23 cellular contexts compared by ENCODE assay signal in the genomic region with DNA sequence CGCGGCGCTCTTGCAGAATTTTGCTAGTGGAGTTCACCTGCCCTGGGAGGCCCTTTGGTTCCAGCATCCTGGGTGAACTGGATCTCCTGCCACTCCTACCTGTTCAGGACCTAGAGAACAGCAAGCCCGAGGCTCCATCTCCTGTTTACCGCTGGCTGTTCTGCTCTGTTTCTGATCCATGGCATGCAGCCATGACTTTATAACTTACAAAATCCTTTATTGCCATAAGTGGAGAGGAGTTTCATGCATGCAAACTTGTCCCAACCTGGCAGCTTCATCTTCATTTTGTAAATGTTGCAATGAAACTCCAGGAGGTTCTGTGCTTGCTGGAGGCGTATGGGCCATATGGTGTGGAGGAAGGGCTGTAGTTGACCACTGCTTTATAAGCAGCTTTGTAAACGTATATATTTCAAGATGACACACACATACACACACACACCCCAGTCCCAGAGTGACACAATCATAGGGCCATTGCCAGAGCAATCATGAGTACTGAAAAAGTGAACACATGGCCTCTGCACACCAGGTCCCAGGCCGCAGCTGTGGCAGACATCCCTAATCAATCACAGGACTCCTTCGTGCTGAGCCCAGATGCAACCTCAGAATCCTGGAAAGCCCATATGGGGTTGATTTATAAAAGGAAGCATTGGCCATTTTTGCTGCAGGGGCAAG.
DNase-seq lines count a peak whose midpoint lies in the region; ATAC-seq and TF ChIP-seq lines count a peak whose summit lies in the region.
"Had no signal": no experiment of that assay in that cellular context is flagged by ENCODE, and none has a peak within 500 bp of the region (broad histone marks: within the 10 kb centered on the region; RNA-seq: fewer than 3 reads in every experiment).

No MANE protein-coding gene starts in this region.

- peak overlapping the region; percentile 81; the same call in 1 of the 2 replicates for H2AFZ ChIP-seq in GM23338
- no peak overlapping the region for H2AFZ ChIP-seq in osteoblast (ENCODE audit: low read length)
- H2AFZ ChIP-seq in neuronal stem cell (ENCODE audit: low read length), result no peak overlapping the region

- no peaks in the 10 kb centered on the region for H3K36me3 Mint-ChIP-seq in GM23338 (ENCODE audit: low read depth)
- H3K36me3 Mint-ChIP-seq in activated CD4-positive, alpha-beta T cell treated with anti-CD3 and anti-CD28 coated beads for 36 hours (ENCODE audit: low read depth), result no peaks in the 10 kb centered on the region
- H3K36me3 Mint-ChIP-seq: activated CD4-positive, alpha-beta memory T cell treated with anti-CD3 and anti-CD28 coated beads for 36 hours had no signal

- H3K9me2 ChIP-seq in GM23338 (ENCODE audit: insufficient read depth), result no peaks in the 10 kb centered on the region

- H3K79me2 ChIP-seq in GM23338 (replicated peaks; ENCODE audit: insufficient read depth) (no peaks in the 10 kb centered on the region), osteoblast (ENCODE audit: insufficient read depth, low read length) (no peaks in the 10 kb centered on the region)

- CTCF ChIA-PET in activated CD4-positive, alpha-beta T cell treated with anti-CD3 and anti-CD28 coated beads for 36 hours (lab: Charles Lee), result interaction anchor here (0.6 kb wide), 1 partner anchor 53 kb away, joined by 3 read pairs; no protein-coding TSS in a partner anchor

- no peak overlapping the region for H2BK120ac ChIP-seq in neuronal stem cell (ENCODE audit: low read depth, low read length)

- H3K4me2 ChIP-seq in GM23338 (no peak overlapping the region), osteoblast (ENCODE audit: insufficient read depth, low read length) (no peak overlapping the region), neuronal stem cell (ENCODE audit: insufficient read depth, low read length, poor library complexity, severe bottlenecking) (no peak overlapping the region)

- no peak for TF ChIP-seq POLR2A in esophagus squamous epithelium (IDR thresholded peaks at IDR 0.05)

- no peak overlapping the region for H3K23ac ChIP-seq in neuronal stem cell (ENCODE audit: low read depth, low read length, poor library complexity)

- H2BK15ac ChIP-seq in neuronal stem cell (ENCODE audit: low read length), result no peak overlapping the region

- no peak overlapping the region for H4K91ac ChIP-seq in neuronal stem cell (ENCODE audit: low read depth, low read length, poor library complexity)

- H2AK5ac ChIP-seq in neuronal stem cell (ENCODE audit: low read depth, low read length), result no peak overlapping the region

- H3F3A ChIP-seq in GM23338 (replicated peaks; ENCODE audit: low read depth), result peaks cover 9% of the 10 kb centered on the region

- H3K4me1 ChIP-seq in GM23338 (ENCODE audit: insufficient read depth), result peaks cover 49% of the 10 kb centered on the region
- peaks cover 5 to 47% (median 11%) of the 10 kb centered on the region in 3 donors for H3K4me1 ChIP-seq in esophagus squamous epithelium
- H3K4me1 ChIP-seq in osteoblast (ENCODE audit: insufficient read depth, low read length), result no peaks in the 10 kb centered on the region
- peaks cover 21 to 40% of the 10 kb centered on the region in 2 donors for H3K4me1 ChIP-seq in neuronal stem cell (ENCODE audit: control insufficient read depth in 2 of 2, insufficient read depth in 1 of 2, low read depth in 1 of 2, low read length in 2 of 2)
- H3K4me1 ChIP-seq: Caco-2 had no signal

- H2BK5ac ChIP-seq in neuronal stem cell (ENCODE audit: low read length), result no peak overlapping the region

- H3K4ac ChIP-seq in neuronal stem cell (ENCODE audit: low read length), result no peak overlapping the region

- H2BK12ac ChIP-seq in neuronal stem cell (ENCODE audit: low read length), result no peak overlapping the region

- no peak overlapping the region for H3K4me3 Mint-ChIP-seq in GM23338
- no peak overlapping the region for H3K4me3 Mint-ChIP-seq in activated CD4-positive, alpha-beta T cell treated with anti-CD3 and anti-CD28 coated beads for 36 hours
- H3K4me3 Mint-ChIP-seq: activated CD4-positive, alpha-beta memory T cell treated with anti-CD3 and anti-CD28 coated beads for 36 hours; activated naive CD4-positive, alpha-beta T cell treated with anti-CD3 and anti-CD28 coated beads for 36 hours had no signal

- DNase-seq in GM23338 (ENCODE audit: low spot score) (no peak), NCI-H82 treated with DMSO at 0.1 percent for 48 hours (lab: John Stamatoyannopoulos, UW; ENCODE audit: unreplicated experiment) (peak; percentile 65), esophagus squamous epithelium (lab: John Stamatoyannopoulos, UW) (no peak), osteoblast (ENCODE audit: insufficient read length, low spot score, missing footprints) (peak; percentile 77), amniotic stem cell (lab: John Stamatoyannopoulos, UW) (no peak), neuronal stem cell (ENCODE audit: low spot score) (no peak)
- no peak for DNase-seq in activated CD4-positive, alpha-beta T cell treated with anti-CD3 and anti-CD28 coated beads for 36 hours
- DNase-seq: activated CD4-positive, alpha-beta memory T cell treated with anti-CD3 and anti-CD28 coated beads for 36 hours; activated naive CD4-positive, alpha-beta T cell treated with anti-CD3 and anti-CD28 coated beads for 36 hours; activated T-cell treated with anti-CD3 and anti-CD28 coated beads for 4 hours; aorta; Caco-2; cerebellar nuclear complex; GOT3; head of caudate nucleus; Kasumi-1; NCI-H1417 treated with DMSO at 0.1 percent for 48 hours; ovary; stimulated activated naive CD4-positive, alpha-beta T cell treated with Interleukin-2 at 50 U/mL for 16 hours; upper lobe of left lung had no signal

- H3K4me1 Mint-ChIP-seq in GM23338, result peaks cover 66% of the 10 kb centered on the region
- H3K4me1 Mint-ChIP-seq in activated CD4-positive, alpha-beta T cell treated with anti-CD3 and anti-CD28 coated beads for 36 hours, result no peaks in the 10 kb centered on the region

- H3K27ac ChIP-seq in GM23338 (ENCODE audit: low read depth), result no peak overlapping the region
- peak overlapping the region in 3 of 4 donors; percentile 15 to 45 (median 23) for H3K27ac ChIP-seq in esophagus squamous epithelium
- no peak overlapping the region for H3K27ac ChIP-seq in osteoblast (ENCODE audit: low read depth, low read length)
- H3K27ac ChIP-seq in neuronal stem cell (replicated peaks; ENCODE audit: low read length), result no peak overlapping the region
- H3K27ac ChIP-seq: esophagus muscularis mucosa, ovary, upper lobe of left lung had no signal

- H3K27me3 ChIP-seq in GM23338 (ENCODE audit: insufficient read depth) (no peaks in the 10 kb centered on the region), esophagus squamous epithelium (peaks cover 0 to 92% (median 0%) of the 10 kb centered on the region in 4 donors), osteoblast (ENCODE audit: insufficient read depth, low read length) (peaks cover 47% of the 10 kb centered on the region), neuronal stem cell (ENCODE audit: control insufficient read depth in 3 of 3, insufficient read depth in 3 of 3, low read depth in 1 of 3, low read length in 3 of 3) (peaks cover 0 to 8% (median 0%) of the 10 kb centered on the region in 3 experiments)
- H3K27me3 ChIP-seq: ovary, upper lobe of left lung had no signal

- no peak overlapping the region for H4K8ac ChIP-seq in neuronal stem cell (ENCODE audit: low read depth, low read length)

- intact Hi-C loops in esophagus squamous epithelium (cut with DNase I), result no loop called here
- intact Hi-C loops in activated CD4-positive, alpha-beta T cell treated with anti-CD3 and anti-CD28 coated beads for 36 hours (cut with DNase I, micrococcal nuclease), result no loop called here

- H3K18ac ChIP-seq in neuronal stem cell (ENCODE audit: low read length), result no peak overlapping the region

- peaks cover 16% of the 10 kb centered on the region for H3K27me3 Mint-ChIP-seq in GM23338 (ENCODE audit: insufficient read depth, low read depth, poor library complexity)
- H3K27me3 Mint-ChIP-seq in activated CD4-positive, alpha-beta T cell treated with anti-CD3 and anti-CD28 coated beads for 36 hours, result peaks cover 14% of the 10 kb centered on the region

- H3K9me3 Mint-ChIP-seq in GM23338, result no peaks in the 10 kb centered on the region; the same call in 2 of the 3 replicates
- no peaks in the 10 kb centered on the region for H3K9me3 Mint-ChIP-seq in activated CD4-positive, alpha-beta T cell treated with anti-CD3 and anti-CD28 coated beads for 36 hours (ENCODE audit: low read depth)
- H3K9me3 Mint-ChIP-seq: activated CD4-positive, alpha-beta memory T cell treated with anti-CD3 and anti-CD28 coated beads for 36 hours; activated naive CD4-positive, alpha-beta T cell treated with anti-CD3 and anti-CD28 coated beads for 36 hours had no signal

- 30 to 39% methylated on average over 7 to 8 of the region's 9 CpGs for WGBS in esophagus squamous epithelium, 2 donors
- WGBS in neuronal stem cell (ENCODE audit: extremely low coverage in 2 of 2, insufficient read length in 2 of 2, insufficient replicate concordance in 1 of 2), 2 donors, result no CpG with 5 or more reads among the region's 9 CpGs

- no peak overlapping the region for H3K14ac ChIP-seq in neuronal stem cell (ENCODE audit: low read length)

- POLR2A ChIA-PET in activated CD4-positive, alpha-beta T cell treated with anti-CD3 and anti-CD28 coated beads for 36 hours (lab: Charles Lee), result no interaction called here

- H3K9ac ChIP-seq in neuronal stem cell (ENCODE audit: low read depth, low read length, poor library complexity), result no peak overlapping the region

- ATAC-seq in GM23338 (no peak), GM19455 (IDR thresholded peaks at IDR 0.05; ENCODE audit: unreplicated experiment) (no peak)
- ATAC-seq in activated CD4-positive, alpha-beta T cell treated with anti-CD3 and anti-CD28 coated beads for 36 hours, result no peak
- ATAC-seq: sciatic nerve had no signal

- H3K4me3 ChIP-seq in GM23338 (no peak overlapping the region), esophagus squamous epithelium (no peak overlapping the region), osteoblast (ENCODE audit: insufficient read depth, low read length) (no peak overlapping the region), neuronal stem cell (ENCODE audit: low read length in 2 of 2) (no peak overlapping the region)
- H3K4me3 ChIP-seq: esophagus muscularis mucosa, ovary, upper lobe of left lung had no signal

- H3K79me1 ChIP-seq in neuronal stem cell (ENCODE audit: low read depth, low read length), result no peaks in the 10 kb centered on the region

- no peaks in the 10 kb centered on the region for H3K9me3 ChIP-seq in esophagus squamous epithelium
- no peaks in the 10 kb centered on the region for H3K9me3 ChIP-seq in osteoblast (ENCODE audit: low read depth, low read length)
- H3K9me3 ChIP-seq in neuronal stem cell (replicated peaks in 1 of 2; ENCODE audit: control insufficient read depth in 2 of 2, insufficient read depth in 1 of 2, low read depth in 1 of 2, low read length in 2 of 2), result no peaks in the 10 kb centered on the region
- H3K9me3 ChIP-seq: Caco-2, esophagus muscularis mucosa, ovary, upper lobe of left lung had no signal

- H4K20me1 ChIP-seq in GM23338 (replicated peaks; ENCODE audit: insufficient read depth) (no peaks in the 10 kb centered on the region), osteoblast (ENCODE audit: insufficient read depth, low read length) (no peaks in the 10 kb centered on the region)

- H3K36me3 ChIP-seq in GM23338 (ENCODE audit: insufficient read depth), result no peaks in the 10 kb centered on the region
- no peaks in the 10 kb centered on the region for H3K36me3 ChIP-seq in esophagus squamous epithelium
- no peaks in the 10 kb centered on the region for H3K36me3 ChIP-seq in osteoblast (ENCODE audit: insufficient read depth, low read length)
- no peaks in the 10 kb centered on the region for H3K36me3 ChIP-seq in neuronal stem cell (replicated peaks in 1 of 2; ENCODE audit: control insufficient read depth in 2 of 2, insufficient read depth in 2 of 2, low read length in 2 of 2)
- H3K36me3 ChIP-seq: esophagus muscularis mucosa, ovary, upper lobe of left lung had no signal

- H3K27ac Mint-ChIP-seq in GM23338, result no peak overlapping the region
- H3K27ac Mint-ChIP-seq in activated CD4-positive, alpha-beta T cell treated with anti-CD3 and anti-CD28 coated beads for 36 hours, result no peak overlapping the region
- H3K27ac Mint-ChIP-seq: activated CD4-positive, alpha-beta memory T cell treated with anti-CD3 and anti-CD28 coated beads for 36 hours; activated naive CD4-positive, alpha-beta T cell treated with anti-CD3 and anti-CD28 coated beads for 36 hours had no signal

- TF ChIP-seq CTCF in GM23338 (conservative IDR thresholded peaks at IDR 0.05; ENCODE audit: low read depth in 2 of 2), result no peak
- no peak for TF ChIP-seq CTCF in esophagus squamous epithelium (IDR thresholded peaks at IDR 0.05)
- no peak for TF ChIP-seq CTCF in osteoblast (IDR thresholded peaks at IDR 0.05; ENCODE audit: extremely low read depth, low read depth, low read length)

Comparison
In these comparisons a context has a peak if more than half of its experiments do, and no peak if none do; other contexts are left out.
1. DNase-seq: peak in NCI-H82 treated with DMSO at 0.1 percent for 48 hours (single experiment) and osteoblast (single experiment); none in GM23338 (single experiment), esophagus squamous epithelium (single experiment), activated CD4-positive, alpha-beta T cell treated with anti-CD3 and anti-CD28 coated beads for 36 hours (single experiment), amniotic stem cell (single experiment) and neuronal stem cell (single experiment).
2. H3K27ac ChIP-seq: peak in esophagus squamous epithelium (3 of 4); none in GM23338 (single experiment), osteoblast (single experiment) and neuronal stem cell (single experiment).